1 cellular context compared by ENCODE assay signal in genomic region chr7:17041324-17041723, GRCh38.
TF ChIP-seq lines count a peak whose summit lies in the region.

No MANE protein-coding gene starts in this region.

TF ChIP-seq in WTC11, 78 proteins besides CTCF, POLR2A, EP300 and RAD21 (continued from another document):
- TF ChIP-seq, protein P1, sequence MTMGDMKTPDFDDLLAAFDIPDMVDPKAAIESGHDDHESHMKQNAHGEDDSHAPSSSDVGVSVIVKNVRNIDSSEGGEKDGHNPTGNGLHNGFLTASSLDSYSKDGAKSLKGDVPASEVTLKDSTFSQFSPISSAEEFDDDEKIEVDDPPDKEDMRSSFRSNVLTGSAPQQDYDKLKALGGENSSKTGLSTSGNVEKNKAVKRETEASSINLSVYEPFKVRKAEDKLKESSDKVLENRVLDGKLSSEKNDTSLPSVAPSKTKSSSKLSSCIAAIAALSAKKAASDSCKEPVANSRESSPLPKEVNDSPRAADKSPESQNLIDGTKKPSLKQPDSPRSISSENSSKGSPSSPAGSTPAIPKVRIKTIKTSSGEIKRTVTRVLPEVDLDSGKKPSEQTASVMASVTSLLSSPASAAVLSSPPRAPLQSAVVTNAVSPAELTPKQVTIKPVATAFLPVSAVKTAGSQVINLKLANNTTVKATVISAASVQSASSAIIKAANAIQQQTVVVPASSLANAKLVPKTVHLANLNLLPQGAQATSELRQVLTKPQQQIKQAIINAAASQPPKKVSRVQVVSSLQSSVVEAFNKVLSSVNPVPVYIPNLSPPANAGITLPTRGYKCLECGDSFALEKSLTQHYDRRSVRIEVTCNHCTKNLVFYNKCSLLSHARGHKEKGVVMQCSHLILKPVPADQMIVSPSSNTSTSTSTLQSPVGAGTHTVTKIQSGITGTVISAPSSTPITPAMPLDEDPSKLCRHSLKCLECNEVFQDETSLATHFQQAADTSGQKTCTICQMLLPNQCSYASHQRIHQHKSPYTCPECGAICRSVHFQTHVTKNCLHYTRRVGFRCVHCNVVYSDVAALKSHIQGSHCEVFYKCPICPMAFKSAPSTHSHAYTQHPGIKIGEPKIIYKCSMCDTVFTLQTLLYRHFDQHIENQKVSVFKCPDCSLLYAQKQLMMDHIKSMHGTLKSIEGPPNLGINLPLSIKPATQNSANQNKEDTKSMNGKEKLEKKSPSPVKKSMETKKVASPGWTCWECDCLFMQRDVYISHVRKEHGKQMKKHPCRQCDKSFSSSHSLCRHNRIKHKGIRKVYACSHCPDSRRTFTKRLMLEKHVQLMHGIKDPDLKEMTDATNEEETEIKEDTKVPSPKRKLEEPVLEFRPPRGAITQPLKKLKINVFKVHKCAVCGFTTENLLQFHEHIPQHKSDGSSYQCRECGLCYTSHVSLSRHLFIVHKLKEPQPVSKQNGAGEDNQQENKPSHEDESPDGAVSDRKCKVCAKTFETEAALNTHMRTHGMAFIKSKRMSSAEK (CRISPR knock-in tag; IDR thresholded peaks at IDR 0.05; ENCODE audit: borderline replicate concordance), result no peak
- no peak for TF ChIP-seq NFATC4 (CRISPR knock-in tag; IDR thresholded peaks at IDR 0.05)
- TF ChIP-seq ZNF138 (CRISPR knock-in tag; conservative IDR thresholded peaks at IDR 0.05), result no peak
